ENCODE assay signal across 8 cellular contexts in genomic region chr4:2961411-2962098, GRCh38. TPM values are rescaled to one million over a fixed set of nuclear protein-coding genes. Genes with fewer than 3 reads are reported as not detected.
DNase-seq lines count a peak whose midpoint lies in the region; ATAC-seq and TF ChIP-seq lines count a peak whose summit lies in the region.

No MANE protein-coding gene starts in this region.

- H3K4me1 Mint-ChIP-seq in memory B cell: peaks cover 28% of the 10 kb centered on the region

- H3K27ac ChIP-seq in C4-2B: peak overlapping the region; percentile 88
- peak overlapping the region; percentile 82 for H3K27ac ChIP-seq in KOPT-K1 (ENCODE audit: low read depth, low read length, poor library complexity, severe bottlenecking)

- peak overlapping the region; percentile 95 for H3K27ac Mint-ChIP-seq in activated naive CD4-positive, alpha-beta T cell treated with anti-CD3 and anti-CD28 coated beads, Interleukin-2, amount 50 U/mL, for 72 hours
- peak overlapping the region; percentile 94 for H3K27ac Mint-ChIP-seq in memory B cell

- H3K9me3 Mint-ChIP-seq in activated naive CD4-positive, alpha-beta T cell treated with anti-CD3 and anti-CD28 coated beads, Interleukin-2, amount 50 U/mL, for 72 hours: no peaks in the 10 kb centered on the region
- no peaks in the 10 kb centered on the region for H3K9me3 Mint-ChIP-seq in memory B cell

- H3K9me3 ChIP-seq in KOPT-K1 (ENCODE audit: insufficient read depth, low read length, poor library complexity, severe bottlenecking): no peaks in the 10 kb centered on the region

- DNase-seq in activated naive CD4-positive, alpha-beta T cell treated with anti-CD3 and anti-CD28 coated beads, Interleukin-2, amount 50 U/mL, for 72 hours (ENCODE audit: low spot score in 2 of 2): peak in 1 of 2 donors; percentile 35
- DNase-seq in memory B cell (ENCODE audit: low spot score in 2 of 2) (peak in 1 of 2 donors; percentile 15), DMS79 treated with DMSO at 0.1 percent for 48 hours (lab: John Stamatoyannopoulos, UW) (no peak), amniotic stem cell (lab: John Stamatoyannopoulos, UW) (no peak)

- H3K36me3 Mint-ChIP-seq in activated naive CD4-positive, alpha-beta T cell treated with anti-CD3 and anti-CD28 coated beads, Interleukin-2, amount 50 U/mL, for 72 hours: peaks cover 29 to 30% of the 10 kb centered on the region in 2 donors
- H3K36me3 Mint-ChIP-seq in memory B cell: peaks cover 7% of the 10 kb centered on the region

- H3K27me3 Mint-ChIP-seq in memory B cell: no peaks in the 10 kb centered on the region

- peak in 1 of 2 donors; percentile 32 for ATAC-seq in activated naive CD4-positive, alpha-beta T cell treated with anti-CD3 and anti-CD28 coated beads, Interleukin-2, amount 50 U/mL, for 72 hours
- no peak for ATAC-seq in memory B cell (ENCODE audit: low read depth)
- ATAC-seq in GM21447 (IDR thresholded peaks at IDR 0.05; ENCODE audit: unreplicated experiment): no peak
- no peak for ATAC-seq in GM18519 (IDR thresholded peaks at IDR 0.05; ENCODE audit: low FRiP score, unreplicated experiment)

- H3K36me3 ChIP-seq in KOPT-K1 (ENCODE audit: insufficient read depth, low read length): peaks cover 45% of the 10 kb centered on the region

- H3K4me3 Mint-ChIP-seq in memory B cell: peak overlapping the region; percentile 89

- TF ChIP-seq CTCF in C4-2B (conservative IDR thresholded peaks at IDR 0.05): no peak

RNA-seq across cellular contexts. Expression of gene NOP14, which starts 1.7 kb away (rescaled TPM):
- 10 to 100 TPM; 62.9 to 77.1 TPM for total RNA-seq in activated naive CD4-positive, alpha-beta T cell treated with anti-CD3 and anti-CD28 coated beads, Interleukin-2, amount 50 U/mL, for 72 hours

RNA-seq across cellular contexts. Expression of gene GRK4, which starts 1.8 kb away (rescaled TPM):
- total RNA-seq in activated naive CD4-positive, alpha-beta T cell treated with anti-CD3 and anti-CD28 coated beads, Interleukin-2, amount 50 U/mL, for 72 hours: 1 to 10 TPM; 2.9 to 7.2 TPM
